Comparison of ENCODE assay signal across 8 cellular contexts in the genomic region with DNA sequence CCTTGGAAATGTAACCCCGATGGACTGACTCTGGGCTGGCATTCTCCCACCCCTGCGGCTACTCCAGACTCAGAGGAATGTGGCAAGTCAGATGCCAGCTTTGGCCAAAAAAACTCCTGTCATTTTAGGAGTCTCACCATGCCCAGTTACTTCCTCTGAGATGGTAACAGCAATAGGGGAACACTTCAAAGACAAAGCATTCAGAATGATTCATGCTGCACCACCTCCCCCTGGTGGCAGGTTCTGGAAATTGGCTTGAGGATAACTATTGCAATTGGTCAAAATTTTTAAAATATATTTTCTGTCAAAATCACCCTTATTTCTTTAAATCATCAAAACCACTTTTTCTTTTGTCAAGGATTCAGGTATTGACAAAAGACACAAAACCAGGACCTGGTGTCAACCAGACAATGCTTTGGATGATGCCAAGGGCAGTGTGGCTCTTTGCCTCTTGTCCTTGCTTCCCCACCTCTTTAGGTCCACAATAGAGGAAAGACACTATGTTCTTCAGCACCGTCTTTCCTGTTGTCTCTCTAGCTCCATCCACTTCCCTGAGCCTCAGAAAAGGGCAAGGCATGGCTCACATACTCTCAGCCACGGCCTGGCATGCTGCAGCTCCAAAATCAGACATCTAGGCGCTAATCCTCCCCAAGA. TPM values are rescaled to one million over a fixed set of nuclear protein-coding genes. Genes with fewer than 3 reads are reported as not detected.
DNase-seq lines count a peak whose midpoint lies in the region; ATAC-seq and TF ChIP-seq lines count a peak whose summit lies in the region.

No MANE protein-coding gene starts in this region.

- H3K9ac ChIP-seq in OCI-LY3 (ENCODE audit: low read length) = peak overlapping the region; percentile 42; the same call in 1 of the 2 replicates

- H3K27me3 ChIP-seq in OCI-LY3 (ENCODE audit: low read depth, low read length) = no peaks in the 10 kb centered on the region

- no peaks in the 10 kb centered on the region for H3K9me3 ChIP-seq in OCI-LY3 (ENCODE audit: insufficient read depth, low read length)

- no peaks in the 10 kb centered on the region for H3K27me3 Mint-ChIP-seq in naive thymus-derived CD8-positive, alpha-beta T cell

- ATAC-seq in naive thymus-derived CD8-positive, alpha-beta T cell = peak; percentile 85 to 90
- no peak for ATAC-seq in HG02884 (IDR thresholded peaks at IDR 0.05; ENCODE audit: unreplicated experiment)

- peaks cover 14% of the 10 kb centered on the region for H3K36me3 ChIP-seq in OCI-LY3 (replicated peaks; ENCODE audit: low read depth, low read length)

- no peaks in the 10 kb centered on the region for H4K20me1 ChIP-seq in OCI-LY3 (ENCODE audit: insufficient read depth, low read length)

- peaks cover 0 to 56% (median 7%) of the 10 kb centered on the region in 3 donors for H3K36me3 Mint-ChIP-seq in naive thymus-derived CD8-positive, alpha-beta T cell

- in situ Hi-C loops in Caki2 (cut with HindIII; ENCODE audit: low pct_unique_long_range_greater_than_20kb, low sequenced_read_pairs) = no loop called here

- H3K4me3 ChIP-seq in OCI-LY3 (ENCODE audit: low read length) = peak overlapping the region; percentile 47
- no peak overlapping the region for H3K4me3 ChIP-seq in epithelial cell of proximal tubule (ENCODE audit: low read depth, low read length)

- H3K79me2 ChIP-seq in OCI-LY3 (ENCODE audit: low read length) = no peaks in the 10 kb centered on the region

- no peak for TF ChIP-seq EP300 in Ishikawa (IDR thresholded peaks at IDR 0.05; ENCODE audit: borderline replicate concordance)

- H3K4me1 Mint-ChIP-seq in naive thymus-derived CD8-positive, alpha-beta T cell = peaks cover 4 to 9% (median 7%) of the 10 kb centered on the region in 4 donors

- H3K9me3 Mint-ChIP-seq in naive thymus-derived CD8-positive, alpha-beta T cell = no peaks in the 10 kb centered on the region

- H3K4me2 ChIP-seq in OCI-LY3 (ENCODE audit: low read length) = peak overlapping the region; percentile 68

- H2AFZ ChIP-seq in OCI-LY3 (ENCODE audit: low read depth, low read length) = no peak overlapping the region

- DNase-seq in Caki2 (ENCODE audit: low read depth) = peak; percentile 47
- DNase-seq in activated T-cell treated with anti-CD3 and anti-CD28 coated beads for 1 hour (ENCODE audit: low read depth) = peak; percentile 81
- no peak for DNase-seq in epithelial cell of proximal tubule (ENCODE audit: low read depth)
- peak; percentile 59 to 89 (median 76) for DNase-seq in naive thymus-derived CD8-positive, alpha-beta T cell
- DNase-seq in stimulated activated naive CD4-positive, alpha-beta T cell (lab: John Stamatoyannopoulos, UW) = peak; percentile 41 to 76 (median 72)

- peaks cover 24% of the 10 kb centered on the region for H3K4me1 ChIP-seq in OCI-LY3 (ENCODE audit: low read length)

- TF ChIP-seq RAD21 in Ishikawa (IDR thresholded peaks at IDR 0.05; ENCODE audit: low read depth) = peak; percentile 77

- peak; percentile 73 for TF ChIP-seq CTCF in OCI-LY3 (IDR thresholded peaks at IDR 0.05; ENCODE audit: low read depth, low read length)
- TF ChIP-seq CTCF in epithelial cell of proximal tubule (conservative IDR thresholded peaks at IDR 0.05; ENCODE audit: low read depth, low read length) = peak; percentile 93

- H3K4me3 Mint-ChIP-seq in naive thymus-derived CD8-positive, alpha-beta T cell = no peak overlapping the region

- peak overlapping the region; percentile 22; the same call in 1 of the 2 replicates for H3K27ac ChIP-seq in OCI-LY3 (ENCODE audit: low read length)

- peak overlapping the region in 9 of 10 donors; percentile 22 to 87 (median 73) for H3K27ac Mint-ChIP-seq in naive thymus-derived CD8-positive, alpha-beta T cell

- POLR2A ChIA-PET in naive thymus-derived CD8-positive, alpha-beta T cell (lab: Charles Lee) = interaction anchor here (1.3 kb wide), 1 partner anchor 87 kb away, joined by 4 read pairs; a partner anchor contains a TSS

TF ChIP-seq in Ishikawa, 13 proteins besides CTCF, POLR2A, EP300 and RAD21:
- TF ChIP-seq, protein P1, sequence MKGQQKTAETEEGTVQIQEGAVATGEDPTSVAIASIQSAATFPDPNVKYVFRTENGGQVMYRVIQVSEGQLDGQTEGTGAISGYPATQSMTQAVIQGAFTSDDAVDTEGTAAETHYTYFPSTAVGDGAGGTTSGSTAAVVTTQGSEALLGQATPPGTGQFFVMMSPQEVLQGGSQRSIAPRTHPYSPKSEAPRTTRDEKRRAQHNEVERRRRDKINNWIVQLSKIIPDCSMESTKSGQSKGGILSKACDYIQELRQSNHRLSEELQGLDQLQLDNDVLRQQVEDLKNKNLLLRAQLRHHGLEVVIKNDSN (IDR thresholded peaks at IDR 0.05) = no peak
- TF ChIP-seq EGR1 (IDR thresholded peaks at IDR 0.05) (no peak), TCF12 (IDR thresholded peaks at IDR 0.05; ENCODE audit: low read depth) (no peak), CEBPB (IDR thresholded peaks at IDR 0.05) (no peak), FOXM1 (IDR thresholded peaks at IDR 0.05; ENCODE audit: borderline replicate concordance, low read depth) (no peak), TAF1 (IDR thresholded peaks at IDR 0.05; ENCODE audit: low read depth) (no peak), NFIC (IDR thresholded peaks at IDR 0.05) (no peak), TEAD4 (IDR thresholded peaks at IDR 0.05) (no peak), CREB1 (IDR thresholded peaks at IDR 0.05; ENCODE audit: low read depth) (no peak)
- TF ChIP-seq, protein P2, sequence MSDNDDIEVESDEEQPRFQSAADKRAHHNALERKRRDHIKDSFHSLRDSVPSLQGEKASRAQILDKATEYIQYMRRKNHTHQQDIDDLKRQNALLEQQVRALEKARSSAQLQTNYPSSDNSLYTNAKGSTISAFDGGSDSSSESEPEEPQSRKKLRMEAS (IDR thresholded peaks at IDR 0.05) = no peak
- TF ChIP-seq, protein P3, sequence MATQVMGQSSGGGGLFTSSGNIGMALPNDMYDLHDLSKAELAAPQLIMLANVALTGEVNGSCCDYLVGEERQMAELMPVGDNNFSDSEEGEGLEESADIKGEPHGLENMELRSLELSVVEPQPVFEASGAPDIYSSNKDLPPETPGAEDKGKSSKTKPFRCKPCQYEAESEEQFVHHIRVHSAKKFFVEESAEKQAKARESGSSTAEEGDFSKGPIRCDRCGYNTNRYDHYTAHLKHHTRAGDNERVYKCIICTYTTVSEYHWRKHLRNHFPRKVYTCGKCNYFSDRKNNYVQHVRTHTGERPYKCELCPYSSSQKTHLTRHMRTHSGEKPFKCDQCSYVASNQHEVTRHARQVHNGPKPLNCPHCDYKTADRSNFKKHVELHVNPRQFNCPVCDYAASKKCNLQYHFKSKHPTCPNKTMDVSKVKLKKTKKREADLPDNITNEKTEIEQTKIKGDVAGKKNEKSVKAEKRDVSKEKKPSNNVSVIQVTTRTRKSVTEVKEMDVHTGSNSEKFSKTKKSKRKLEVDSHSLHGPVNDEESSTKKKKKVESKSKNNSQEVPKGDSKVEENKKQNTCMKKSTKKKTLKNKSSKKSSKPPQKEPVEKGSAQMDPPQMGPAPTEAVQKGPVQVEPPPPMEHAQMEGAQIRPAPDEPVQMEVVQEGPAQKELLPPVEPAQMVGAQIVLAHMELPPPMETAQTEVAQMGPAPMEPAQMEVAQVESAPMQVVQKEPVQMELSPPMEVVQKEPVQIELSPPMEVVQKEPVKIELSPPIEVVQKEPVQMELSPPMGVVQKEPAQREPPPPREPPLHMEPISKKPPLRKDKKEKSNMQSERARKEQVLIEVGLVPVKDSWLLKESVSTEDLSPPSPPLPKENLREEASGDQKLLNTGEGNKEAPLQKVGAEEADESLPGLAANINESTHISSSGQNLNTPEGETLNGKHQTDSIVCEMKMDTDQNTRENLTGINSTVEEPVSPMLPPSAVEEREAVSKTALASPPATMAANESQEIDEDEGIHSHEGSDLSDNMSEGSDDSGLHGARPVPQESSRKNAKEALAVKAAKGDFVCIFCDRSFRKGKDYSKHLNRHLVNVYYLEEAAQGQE (IDR thresholded peaks at IDR 0.05; ENCODE audit: low read depth) = no peak

RNA-seq across cellular contexts. Expression of a gene that starts 9.9 kb away (rescaled TPM):
- total RNA-seq in Caki2 (2014; rRNA removed; shearing (Covaris generic); ENCODE audit: low replicate concordance) = 9.8 and 14.5 TPM in 2 replicates
- total RNA-seq in epithelial cell of proximal tubule = 42.2 and 60.0 TPM in 2 replicates
- total RNA-seq in naive thymus-derived CD8-positive, alpha-beta T cell = 1 to 10 TPM; 1.0 to 1.4 TPM
- 1 to 10 TPM in 1 of 3 donors, under 1 TPM in 2; 0.40 to 2.0 (median 0.54) TPM for polyA plus RNA-seq in naive thymus-derived CD8-positive, alpha-beta T cell

RNA-seq across cellular contexts. Expression of a gene that starts 47.8 kb away (rescaled TPM):
- not detected in 2 replicates for total RNA-seq in Caki2 (2014; rRNA removed; shearing (Covaris generic); ENCODE audit: low replicate concordance)
- not detected in 2 replicates for total RNA-seq in epithelial cell of proximal tubule
- not detected for total RNA-seq in naive thymus-derived CD8-positive, alpha-beta T cell
- under 1 TPM in 1 of 3 donors, not detected in 2; 0.06 TPM for polyA plus RNA-seq in naive thymus-derived CD8-positive, alpha-beta T cell
